Comparison of ENCODE assay signal across 13 cellular contexts in the genomic region with DNA sequence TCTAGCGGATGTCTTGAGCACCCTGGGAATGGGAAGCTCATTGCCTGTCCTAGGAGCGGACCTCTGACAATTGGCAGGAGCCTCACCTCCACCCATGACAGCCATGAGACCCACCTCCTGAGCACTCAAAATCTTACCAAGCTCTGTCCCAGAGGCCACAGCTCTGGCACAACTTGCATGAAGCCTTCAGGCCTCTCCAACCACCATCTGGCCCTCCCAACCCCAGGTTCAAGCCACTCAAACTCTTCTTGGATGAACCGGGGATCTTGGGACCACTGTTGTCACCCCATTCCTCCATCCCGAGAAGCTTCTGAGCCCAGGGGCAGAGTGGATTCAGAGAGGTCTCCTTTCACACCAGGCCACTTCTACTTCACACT. TPM values are rescaled to one million over a fixed set of nuclear protein-coding genes. Genes with fewer than 3 reads are reported as not detected.
DNase-seq lines count a peak whose midpoint lies in the region; ATAC-seq and TF ChIP-seq lines count a peak whose summit lies in the region.
"Had no signal": no experiment of that assay in that cellular context is flagged by ENCODE, and none has a peak within 500 bp of the region (broad histone marks: within the 10 kb centered on the region; RNA-seq: fewer than 3 reads in every experiment).

No MANE protein-coding gene starts in this region.

- TF ChIP-seq POLR2A in spleen (IDR thresholded peaks at IDR 0.05) = no peak

- H3K4me3 Mint-ChIP-seq in Calu3 (ENCODE audit: low read depth, unreplicated experiment) (peak overlapping the region; percentile 80), endothelial cell (ENCODE audit: unreplicated experiment) (peak overlapping the region; percentile 37)

- H3K4me3 ChIP-seq in spleen = no peak overlapping the region

- intact Hi-C loops in Calu3 (cut with micrococcal nuclease; ENCODE audit: unreplicated experiment) = no loop called here
- intact Hi-C loops in spleen (cut with DNase I; ENCODE audit: low total_unique reads) = loop anchor here (5.0 kb wide), 1 partner anchor 43 kb away; no protein-coding TSS in a partner anchor

- CTCF ChIA-PET in Calu3 (lab: Charles Lee) = no interaction called here

- H3K27ac Mint-ChIP-seq in Calu3 (ENCODE audit: unreplicated experiment) = no peak overlapping the region
- no peak overlapping the region for H3K27ac Mint-ChIP-seq in endothelial cell (ENCODE audit: unreplicated experiment)

- no peaks in the 10 kb centered on the region for H3K9me3 ChIP-seq in spleen

- no peaks in the 10 kb centered on the region for H3K36me3 ChIP-seq in spleen

- H3K27me3 ChIP-seq in spleen (replicated peaks in 1 of 7) = peaks cover 0 to 45% (median 13%) of the 10 kb centered on the region in 7 donors

- BruUV-seq in Calu3 (replicated peaks; lab: Mats Ljungman, UMichigan) = no TSS peak

- H3K4me1 ChIP-seq in spleen = peaks cover 10 to 58% (median 30%) of the 10 kb centered on the region in 6 donors

- H3K4me1 Mint-ChIP-seq in Calu3 (ENCODE audit: low read depth, unreplicated experiment) (peaks cover 36% of the 10 kb centered on the region), endothelial cell (ENCODE audit: unreplicated experiment) (peaks cover 29% of the 10 kb centered on the region)

- no peak for DNase-seq in Calu3
- no peak for DNase-seq in endothelial cell (ENCODE audit: low spot score)
- DNase-seq in spleen = peak; percentile 64
- no peak for DNase-seq in NCI-H1105 (lab: John Stamatoyannopoulos, UW)
- DNase-seq: cortex of kidney, DMS 273 treated with DMSO at 0.1 percent for 48 hours, foreskin melanocyte, NCI-H1105 treated with DMSO at 0.1 percent for 48 hours had no signal

- peaks cover 25% of the 10 kb centered on the region for H3K36me3 Mint-ChIP-seq in Calu3 (ENCODE audit: insufficient read depth, unreplicated experiment)
- H3K36me3 Mint-ChIP-seq in endothelial cell (ENCODE audit: low read depth, unreplicated experiment) = no peaks in the 10 kb centered on the region

- H3K27ac ChIP-seq in VCaP (peak overlapping the region; percentile 84; the same call in 1 of the 2 replicates), spleen (no peak overlapping the region)

- H3K27me3 Mint-ChIP-seq in Calu3 (ENCODE audit: unreplicated experiment) (peaks cover 18% of the 10 kb centered on the region), endothelial cell (ENCODE audit: unreplicated experiment) (peaks cover 19% of the 10 kb centered on the region)

- no peak for ATAC-seq in HG03175 (IDR thresholded peaks at IDR 0.05; ENCODE audit: unreplicated experiment)
- ATAC-seq in GM19463 (IDR thresholded peaks at IDR 0.05; ENCODE audit: unreplicated experiment) = no peak

- no peak for TF ChIP-seq CTCF in Calu3 (IDR thresholded peaks at IDR 0.05; ENCODE audit: unreplicated experiment)
- no peak for TF ChIP-seq CTCF in VCaP (conservative IDR thresholded peaks at IDR 0.05)
- TF ChIP-seq CTCF in endothelial cell (IDR thresholded peaks at IDR 0.05; ENCODE audit: unreplicated experiment) = no peak
- no peak for TF ChIP-seq CTCF in spleen (IDR thresholded peaks at IDR 0.05 in 8 of 11, conservative IDR thresholded peaks at IDR 0.05 in 3 of 11)

- 82 to 100% (median 94%) methylated on average over 4 of the region's 4 CpGs for WGBS in spleen, 5 donors

- H3K9me3 Mint-ChIP-seq in Calu3 (ENCODE audit: low read depth, unreplicated experiment) (no peaks in the 10 kb centered on the region), endothelial cell (ENCODE audit: unreplicated experiment) (no peaks in the 10 kb centered on the region)

RNA-seq across cellular contexts. Expression of a gene that starts 1.5 kb away (rescaled TPM):
- total RNA-seq in Calu3 (2022) = 16.6 and 19.2 TPM in 2 replicates
- total RNA-seq in endothelial cell (ENCODE audit: unreplicated experiment) = 5.4 TPM
- total RNA-seq in spleen = 10 to 100 TPM in 5 of 7 donors, 1 to 10 TPM in 2; 6.8 to 16.3 (median 11.9) TPM
- polyA plus RNA-seq in spleen = 1 to 10 TPM; 2.0 to 6.1 (median 5.3) TPM
- total RNA-seq: HT1080, NCI-H460 had no signal
